8 cellular contexts compared by ENCODE assay signal in genomic region chr17:40068917-40069750, GRCh38. TPM values are rescaled to one million over a fixed set of nuclear protein-coding genes. Genes with fewer than 3 reads are reported as not detected.
DNase-seq lines count a peak whose midpoint lies in the region; ATAC-seq, FAIRE-seq and TF ChIP-seq lines count a peak whose summit lies in the region.

No MANE protein-coding gene starts in this region.

- no peak for TF ChIP-seq POLR2A in GM12891 (IDR thresholded peaks at IDR 0.05; ENCODE audit: low read depth, low read length)
- TF ChIP-seq POLR2A in lower leg skin (IDR thresholded peaks at IDR 0.05): no peak

- DNase-seq in GM12891 (ENCODE audit: insufficient read length, low spot score): peak; percentile 51
- peak; percentile 62 for DNase-seq in NCI-H2196 treated with DMSO at 0.1 percent for 48 hours (lab: John Stamatoyannopoulos, UW; ENCODE audit: unreplicated experiment)
- peak; percentile 87 for DNase-seq in activated CD4-positive, alpha-beta T cell treated with anti-CD3 and anti-CD28 coated beads for 48 hours
- peak; percentile 89 for DNase-seq in choroid plexus epithelial cell (ENCODE audit: low read depth)
- peak; percentile 93 to 98 for DNase-seq in lower leg skin (ENCODE audit: low spot score in 2 of 2)
- peak; percentile 86 for DNase-seq in stimulated activated CD4-positive, alpha-beta T cell treated with anti-CD3 and anti-CD28 coated beads, Interleukin-4, amount 100 ng/mL, for 24 hours

- no peak for TF ChIP-seq CTCF in choroid plexus epithelial cell (conservative IDR thresholded peaks at IDR 0.05; ENCODE audit: low read depth, low read length)
- TF ChIP-seq CTCF in lower leg skin (IDR thresholded peaks at IDR 0.05): no peak

- WGBS in lower leg skin, 2 donors: 1 to 3% methylated on average over 12 to 13 of the region's 14 CpGs

- intact Hi-C loops in lower leg skin (cut with DNase I; ENCODE audit: low total_unique reads): no loop called here

- ATAC-seq in GM21737 (IDR thresholded peaks at IDR 0.05; ENCODE audit: unreplicated experiment) (no peak), HG03045 (IDR thresholded peaks at IDR 0.05; ENCODE audit: unreplicated experiment) (no peak)

- peak; percentile 88 for FAIRE-seq in GM12891 (lab: Jason Lieb, UNC)

- peak overlapping the region; percentile 46 for H3K4me3 ChIP-seq in choroid plexus epithelial cell (ENCODE audit: low read depth, low read length)
- H3K4me3 ChIP-seq in lower leg skin (ENCODE audit: low read depth, poor library complexity, severe bottlenecking): no peak overlapping the region

TF ChIP-seq in GM12891, 5 proteins besides CTCF, POLR2A, EP300 and RAD21:
- no peak for TF ChIP-seq POU2F2 (IDR thresholded peaks at IDR 0.05; ENCODE audit: low read depth, low read length)
- TF ChIP-seq SPI1 (IDR thresholded peaks at IDR 0.05; ENCODE audit: low read depth, low read length): no peak
- TF ChIP-seq POLR2AphosphoS5 (IDR thresholded peaks at IDR 0.05; ENCODE audit: low read depth, low read length): no peak
- no peak for TF ChIP-seq TAF1 (IDR thresholded peaks at IDR 0.05; ENCODE audit: low read depth, low read length)
- no peak for TF ChIP-seq PAX5 (IDR thresholded peaks at IDR 0.05; ENCODE audit: insufficient read depth, low read length, severe bottlenecking)

RNA-seq across cellular contexts. Expression of gene THRA, which starts 6.4 kb away (rescaled TPM):
- polyA plus RNA-seq in GM12891 (2012; ENCODE audit: low read depth, missing spikeins): 1.9 TPM
- total RNA-seq in lower leg skin: 10 to 100 TPM; 28.2 to 56.8 (median 42.6) TPM

RNA-seq across cellular contexts. Expression of gene MED24, which starts 14.9 kb away (rescaled TPM):
- polyA plus RNA-seq in GM12891 (2012; ENCODE audit: low read depth, missing spikeins): 41.6 TPM
- total RNA-seq in lower leg skin: 10 to 100 TPM; 47.2 to 88.9 (median 62.9) TPM

RNA-seq across cellular contexts. Expression of gene NR1D1, which starts 31.3 kb away (rescaled TPM):
- 1.6 TPM for polyA plus RNA-seq in GM12891 (2012; ENCODE audit: low read depth, missing spikeins)
- total RNA-seq in lower leg skin: 100 to 1,000 TPM; 111 to 194 (median 148) TPM

RNA-seq across cellular contexts. Expression of gene MSL1, which starts 52.6 kb away (rescaled TPM):
- 42.1 TPM for polyA plus RNA-seq in GM12891 (2012; ENCODE audit: low read depth, missing spikeins)
- total RNA-seq in lower leg skin: 100 to 1,000 TPM in 1 of 4 donors, 10 to 100 TPM in 3; 70.6 to 117 (median 82.4) TPM

RNA-seq across cellular contexts. Expression of gene CSF3, which starts 53.9 kb away (rescaled TPM):
- 0.24 TPM for polyA plus RNA-seq in GM12891 (2012; ENCODE audit: low read depth, missing spikeins)
- under 1 TPM in 2 of 4 donors, not detected in 2; 0.21 to 0.45 TPM for total RNA-seq in lower leg skin
